ENCODE assay signal across 14 cellular contexts in the genomic region with DNA sequence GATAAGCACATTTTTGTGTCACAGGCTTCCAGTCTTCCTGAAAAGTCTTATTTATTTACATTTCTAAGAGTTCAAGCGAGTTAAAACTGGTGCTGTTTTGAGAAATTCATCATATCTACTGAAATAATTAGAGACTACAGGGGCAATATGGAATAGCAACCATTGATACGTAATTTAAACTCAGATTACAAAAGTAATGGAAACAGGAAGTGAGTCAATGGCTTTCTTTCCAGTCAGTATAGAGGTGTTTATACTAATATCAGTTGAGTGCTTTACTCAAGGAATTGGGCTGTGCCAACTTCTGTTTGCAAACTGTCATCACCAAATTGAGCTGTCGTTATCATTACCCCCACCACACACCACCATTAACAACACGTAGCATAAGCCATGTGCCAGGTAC.
DNase-seq lines count a peak whose midpoint lies in the region; ATAC-seq, FAIRE-seq and TF ChIP-seq lines count a peak whose summit lies in the region.
"Had no signal": no experiment of that assay in that cellular context is flagged by ENCODE, and none has a peak within 500 bp of the region (broad histone marks: within the 10 kb centered on the region; RNA-seq: fewer than 3 reads in every experiment).

No MANE protein-coding gene starts in this region.

- H3K79me2 ChIP-seq in GM12878 (ENCODE audit: control insufficient read depth, insufficient read depth, low read length) (no peaks in the 10 kb centered on the region), osteoblast (ENCODE audit: insufficient read depth, low read length) (no peaks in the 10 kb centered on the region)

- TF ChIP-seq CTCF in GM12878 (IDR thresholded peaks at IDR 0.05 in 2 of 3, conservative IDR thresholded peaks at IDR 0.05 in 1 of 3; ENCODE audit: control insufficient read depth in 2 of 3, extremely low read depth in 1 of 3, insufficient read depth in 1 of 3, low read depth in 3 of 3, low read length in 3 of 3): no peak
- no peak for TF ChIP-seq CTCF in osteoblast (IDR thresholded peaks at IDR 0.05; ENCODE audit: extremely low read depth, low read depth, low read length)

- H4K20me1 ChIP-seq in GM12878 (ENCODE audit: control insufficient read depth, insufficient read depth): no peaks in the 10 kb centered on the region
- no peaks in the 10 kb centered on the region for H4K20me1 ChIP-seq in osteoblast (ENCODE audit: insufficient read depth, low read length)

- in situ Hi-C loops in GM12878 (cut with MboI): no loop called here

- WGBS in GM12878 (ENCODE audit: insufficient coverage, insufficient replicate concordance, low lambda C conversion rate, missing lambda C conversion rate): 9% methylated on average over 4 of the region's 4 CpGs

- intact Hi-C loops in GM12878 (cut with micrococcal nuclease; ENCODE audit: unreplicated experiment): loop anchor here (5.0 to 10.0 kb wide), 2 partner anchors 213 to 325 kb away; no protein-coding TSS in a partner anchor

- H2AFZ ChIP-seq in GM12878 (ENCODE audit: control insufficient read depth, low read depth, low read length) (no peak overlapping the region), osteoblast (ENCODE audit: low read length) (no peak overlapping the region)

- H3K36me3 ChIP-seq in GM12878 (ENCODE audit: control insufficient read depth in 2 of 2, insufficient read depth in 2 of 2, low read length in 1 of 2) (no peaks in the 10 kb centered on the region), osteoblast (ENCODE audit: insufficient read depth, low read length) (no peaks in the 10 kb centered on the region)
- H3K36me3 ChIP-seq: tibial nerve had no signal

- RAD21 ChIA-PET in GM12878 (lab: Charles Lee; ENCODE audit: unreplicated experiment): interaction anchor here (0.6 to 2.4 kb wide), 3 partner anchors 214 to 275 kb away, joined by 3 to 7 read pairs (median 4); no protein-coding TSS in a partner anchor

- H3K27me3 ChIP-seq in GM12878 (replicated peaks in 1 of 2; ENCODE audit: control insufficient read depth in 2 of 2, insufficient read depth in 2 of 2, low read length in 1 of 2) (no peaks in the 10 kb centered on the region), osteoblast (ENCODE audit: insufficient read depth, low read length) (no peaks in the 10 kb centered on the region)
- H3K27me3 ChIP-seq: tibial nerve had no signal

- no peaks in the 10 kb centered on the region for H3K4me1 Mint-ChIP-seq in immature natural killer cell

- no peak for TF ChIP-seq EP300 in GM12878 (IDR thresholded peaks at IDR 0.05; ENCODE audit: borderline replicate concordance in 1 of 2, control insufficient read depth in 1 of 2, low read depth in 2 of 2, low read length in 2 of 2)

- no peak for TF ChIP-seq RAD21 in GM12878 (IDR thresholded peaks at IDR 0.05; ENCODE audit: insufficient read depth, low read depth, low read length)

- DNase-seq in NCI-H1417 (lab: John Stamatoyannopoulos, UW): peak in 2 of 3 experiments; percentile 19 to 54
- no peak for DNase-seq in NCI-H1417 treated with DMSO at 0.1 percent for 48 hours (lab: John Stamatoyannopoulos, UW)
- peak; percentile 3 for DNase-seq in NAMALWA (ENCODE audit: low spot score)
- DNase-seq in GM12878 (ENCODE audit: low read depth, low spot score): no peak
- no peak for DNase-seq in osteoblast (ENCODE audit: insufficient read length, low spot score, missing footprints)
- no peak for DNase-seq in immature natural killer cell
- DNase-seq: activated CD4-positive, alpha-beta T cell treated with anti-CD3 and anti-CD28 coated beads, Interleukin-2, amount 50 U/mL, for 1 hour; hippocampal formation had no signal

- CTCF ChIA-PET in GM12878 (lab: Yijun Ruan, JAX): interaction anchor here (0.6 to 6.7 kb wide), 5 partner anchors 21 to 508 kb away, joined by 3 to 88 read pairs (median 3); no protein-coding TSS in a partner anchor

- peaks cover 0 to 2% (median 0%) of the 10 kb centered on the region in 3 donors for H3K27me3 Mint-ChIP-seq in immature natural killer cell (ENCODE audit: low read depth in 3 of 3)

- ATAC-seq in GM12878 (peak; percentile 37; the same call in 2 of the 3 replicates), HG02763 (IDR thresholded peaks at IDR 0.05; ENCODE audit: unreplicated experiment) (no peak), GM21447 (IDR thresholded peaks at IDR 0.05; ENCODE audit: unreplicated experiment) (no peak)

- no peak overlapping the region for H3K4me3 Mint-ChIP-seq in immature natural killer cell

- no peaks in the 10 kb centered on the region for H3K4me1 ChIP-seq in GM12878 (ENCODE audit: control insufficient read depth, insufficient read depth, low read length)
- peaks cover 23% of the 10 kb centered on the region for H3K4me1 ChIP-seq in osteoblast (ENCODE audit: insufficient read depth, low read length)

- H3K4me3 ChIP-seq in GM12878 (no peak overlapping the region), osteoblast (ENCODE audit: insufficient read depth, low read length) (no peak overlapping the region)
- H3K4me3 ChIP-seq: tibial nerve had no signal

- no TSS peak for BruUV-seq in GM12878 (replicated peaks; lab: Mats Ljungman, UMichigan)

- no peaks in the 10 kb centered on the region for H3K36me3 Mint-ChIP-seq in immature natural killer cell

- no peak overlapping the region for H3K27ac Mint-ChIP-seq in immature natural killer cell
- H3K27ac Mint-ChIP-seq: activated T-helper 2 cell treated with anti-CD3 and anti-CD28 coated beads, Interferon-gamma antibody, Interleukin-2, Interleukin-4, amounts not matched to agents 10 μg/mL and 5 μg/mL and 100 μg/mL, durations not matched to agents 14 hours and 24 hours and 36 hours had no signal

- FAIRE-seq in GM12878 (lab: Jason Lieb, UNC): no peak

- POLR2A ChIA-PET in GM12878 (lab: Charles Lee): no interaction called here

- H3K27ac ChIP-seq in GM12878 (ENCODE audit: control insufficient read depth, insufficient read depth) (no peak overlapping the region), osteoblast (ENCODE audit: low read depth, low read length) (peak overlapping the region; percentile 24)
- H3K27ac ChIP-seq: 22Rv1, HL-60, tibial nerve had no signal

- H3K4me2 ChIP-seq in GM12878 (ENCODE audit: control insufficient read depth, insufficient read depth) (no peak overlapping the region), osteoblast (ENCODE audit: insufficient read depth, low read length) (peak overlapping the region; percentile 61)

- SMC1A ChIA-PET in GM12878 (lab: Charles Lee; ENCODE audit: uncharacterized antibody, unreplicated experiment): interaction anchor here (0.6 to 1.5 kb wide), 3 partner anchors 21 to 215 kb away, joined by 3 to 9 read pairs (median 3); no protein-coding TSS in a partner anchor

- H3K9me3 Mint-ChIP-seq in immature natural killer cell: peaks cover 0 to 2% (median 0%) of the 10 kb centered on the region in 6 donors
- H3K9me3 Mint-ChIP-seq: activated T-helper 2 cell treated with anti-CD3 and anti-CD28 coated beads, Interferon-gamma antibody, Interleukin-2, Interleukin-4, amounts not matched to agents 10 μg/mL and 5 μg/mL and 100 μg/mL, durations not matched to agents 14 hours and 24 hours and 36 hours had no signal

- no peak for TF ChIP-seq POLR2A in GM12878 (IDR thresholded peaks at IDR 0.05; ENCODE audit: low read depth, low read length)

- H3K9ac ChIP-seq in GM12878 (ENCODE audit: control insufficient read depth, insufficient read depth, low read length): no peak overlapping the region

- H3K9me3 ChIP-seq in GM12878 (replicated peaks; ENCODE audit: control insufficient read depth, insufficient read depth, low read length) (no peaks in the 10 kb centered on the region), osteoblast (ENCODE audit: low read depth, low read length) (no peaks in the 10 kb centered on the region)
- H3K9me3 ChIP-seq: tibial nerve had no signal

TF ChIP-seq in GM12878, 131 proteins besides CTCF, POLR2A, EP300 and RAD21:
- TF ChIP-seq SMAD5 (IDR thresholded peaks at IDR 0.05; ENCODE audit: low read depth) (no peak), SPI1 (IDR thresholded peaks at IDR 0.05; ENCODE audit: borderline replicate concordance, insufficient read depth, low read depth, low read length) (0 out of 2 replicates have a peak, but pooled peaks have one; percentile 13), TCF7 (IDR thresholded peaks at IDR 0.05; ENCODE audit: borderline replicate concordance) (no peak)
- TF ChIP-seq, protein P1, sequence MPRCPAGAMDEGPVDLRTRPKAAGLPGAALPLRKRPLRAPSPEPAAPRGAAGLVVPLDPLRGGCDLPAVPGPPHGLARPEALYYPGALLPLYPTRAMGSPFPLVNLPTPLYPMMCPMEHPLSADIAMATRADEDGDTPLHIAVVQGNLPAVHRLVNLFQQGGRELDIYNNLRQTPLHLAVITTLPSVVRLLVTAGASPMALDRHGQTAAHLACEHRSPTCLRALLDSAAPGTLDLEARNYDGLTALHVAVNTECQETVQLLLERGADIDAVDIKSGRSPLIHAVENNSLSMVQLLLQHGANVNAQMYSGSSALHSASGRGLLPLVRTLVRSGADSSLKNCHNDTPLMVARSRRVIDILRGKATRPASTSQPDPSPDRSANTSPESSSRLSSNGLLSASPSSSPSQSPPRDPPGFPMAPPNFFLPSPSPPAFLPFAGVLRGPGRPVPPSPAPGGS (IDR thresholded peaks at IDR 0.05; ENCODE audit: borderline replicate concordance, insufficient read depth, low read depth, low read length, poor library complexity, severe bottlenecking): no peak

Comparison
In these comparisons a context has a peak if more than half of its experiments do, and no peak if none do; other contexts are left out.
1. DNase-seq: peak in NCI-H1417 (2 of 3) and NAMALWA (single experiment); none in NCI-H1417 treated with DMSO at 0.1 percent for 48 hours (single experiment), GM12878 (single experiment), osteoblast (single experiment) and immature natural killer cell (0 of 3).